1 cellular context compared by ENCODE assay signal in genomic region chr12:57726151-57726883, GRCh38.
TF ChIP-seq lines count a peak whose summit lies in the region.

No MANE protein-coding gene starts in this region.

TF ChIP-seq in HEK293, 187 proteins besides CTCF, POLR2A, EP300 and RAD21 (continued from another document and continues in another):
- TF ChIP-seq ZBTB10 (tag by site-specific recombination; IDR thresholded peaks at IDR 0.05) (peak; percentile 99), IKZF3 (tag by site-specific recombination; IDR thresholded peaks at IDR 0.05) (no peak; the same call in 1 of the 2 replicates), ZNF398 (tag by site-specific recombination; IDR thresholded peaks at IDR 0.05) (peak; percentile 68), ZNF324 (tag by site-specific recombination; IDR thresholded peaks at IDR 0.05) (peak; percentile 82), ZXDB (tag by site-specific recombination; IDR thresholded peaks at IDR 0.05) (peak; percentile 84), ZNF600 (tag by site-specific recombination; IDR thresholded peaks at IDR 0.05) (peak; percentile 69), PRDM4 (tag by site-specific recombination; IDR thresholded peaks at IDR 0.05) (peak; percentile 56), KLF8 (tag by site-specific recombination; IDR thresholded peaks at IDR 0.05) (peak; percentile 91), ZNF274 (IDR thresholded peaks at IDR 0.05; ENCODE audit: low read length) (no peak), ZNF274 (tag by site-specific recombination; IDR thresholded peaks at IDR 0.05; ENCODE audit: borderline replicate concordance) (no peak), ZNF121 (tag by site-specific recombination; IDR thresholded peaks at IDR 0.05) (no peak), KLF16 (tag by site-specific recombination; IDR thresholded peaks at IDR 0.05) (peak; percentile 89), ZNF362 (tag by site-specific recombination; IDR thresholded peaks at IDR 0.05) (no peak), ZNF768 (tag by site-specific recombination; IDR thresholded peaks at IDR 0.05) (no peak), RBAK (tag by site-specific recombination; IDR thresholded peaks at IDR 0.05) (no peak), ZBTB26 (tag by site-specific recombination; optimal IDR thresholded peaks at IDR 0.05) (peak; percentile 86), EGR2 (tag by site-specific recombination; IDR thresholded peaks at IDR 0.05; ENCODE audit: low read depth) (peak; percentile 97), ZSCAN4 (tag by site-specific recombination; IDR thresholded peaks at IDR 0.05) (peak; percentile 60), ZNF560 (tag by site-specific recombination; IDR thresholded peaks at IDR 0.05; ENCODE audit: borderline replicate concordance) (no peak), PBX3 (CRISPR knock-in tag; IDR thresholded peaks at IDR 0.05) (peak; percentile 56; the same call in 1 of the 2 replicates), ZNF114 (tag by site-specific recombination; IDR thresholded peaks at IDR 0.05) (no peak), ZNF677 (tag by site-specific recombination; IDR thresholded peaks at IDR 0.05) (no peak), ZFP69B (tag by site-specific recombination; IDR thresholded peaks at IDR 0.05) (0 out of 2 replicates have a peak, but pooled peaks have one; percentile 35), ZNF645 (tag by site-specific recombination; IDR thresholded peaks at IDR 0.05) (0 out of 2 replicates have a peak, but pooled peaks have one; percentile 59), ZNF404 (tag by site-specific recombination; IDR thresholded peaks at IDR 0.05) (no peak), KLF10 (tag by site-specific recombination; IDR thresholded peaks at IDR 0.05) (peak; percentile 67; the same call in 1 of the 2 replicates), SCRT2 (tag by site-specific recombination; IDR thresholded peaks at IDR 0.05) (peak; percentile 58; the same call in 1 of the 2 replicates), ZNF391 (tag by site-specific recombination; IDR thresholded peaks at IDR 0.05; ENCODE audit: borderline replicate concordance, low read depth) (peak; percentile 82; the same call in 1 of the 2 replicates), HOXD13 (CRISPR knock-in tag; IDR thresholded peaks at IDR 0.05; ENCODE audit: borderline replicate concordance) (peak; percentile 26; the same call in 1 of the 2 replicates), KLF7 (tag by site-specific recombination; IDR thresholded peaks at IDR 0.05; ENCODE audit: borderline replicate concordance) (peak; percentile 96; the same call in 1 of the 2 replicates), ZNF785 (tag by site-specific recombination; IDR thresholded peaks at IDR 0.05) (peak; percentile 84), ZNF112 (tag by site-specific recombination; IDR thresholded peaks at IDR 0.05) (no peak), SP2 (tag by site-specific recombination; IDR thresholded peaks at IDR 0.05) (peak; percentile 81), ZBTB44 (tag by site-specific recombination; IDR thresholded peaks at IDR 0.05) (no peak), ZNF654 (tag by site-specific recombination; IDR thresholded peaks at IDR 0.05; ENCODE audit: low read depth) (peak; percentile 38), TRIM28 (IDR thresholded peaks at IDR 0.05; ENCODE audit: borderline replicate concordance, low read length) (no peak), ZNF18 (tag by site-specific recombination; IDR thresholded peaks at IDR 0.05) (0 out of 2 replicates have a peak, but pooled peaks have one; percentile 30), MZF1 (tag by site-specific recombination; IDR thresholded peaks at IDR 0.05; ENCODE audit: borderline replicate concordance) (peak; percentile 65; the same call in 1 of the 2 replicates), ZNF239 (tag by site-specific recombination; IDR thresholded peaks at IDR 0.05) (no peak), ZNF354C (tag by site-specific recombination; IDR thresholded peaks at IDR 0.05; ENCODE audit: borderline replicate concordance, low read depth) (no peak), KLF9 (tag by site-specific recombination; IDR thresholded peaks at IDR 0.05; ENCODE audit: low read depth) (peak; percentile 98), ZBTB6 (tag by site-specific recombination; IDR thresholded peaks at IDR 0.05) (peak; percentile 72)
